ENCODE assay signal across 11 cellular contexts in genomic region chr7:129865093-129865931, GRCh38.
DNase-seq lines count a peak whose midpoint lies in the region; ATAC-seq and TF ChIP-seq lines count a peak whose summit lies in the region.
"Had no signal": no experiment of that assay in that cellular context is flagged by ENCODE, and none has a peak within 500 bp of the region (broad histone marks: within the 10 kb centered on the region; RNA-seq: fewer than 3 reads in every experiment).

No MANE protein-coding gene starts in this region.

- BruUV-seq in MCF 10A (replicated peaks; lab: Mats Ljungman, UMichigan) = TSS peak; percentile 34

- H3K9me3 ChIP-seq in heart right ventricle (no peaks in the 10 kb centered on the region), lung (ENCODE audit: control insufficient read depth in 2 of 2, insufficient read depth in 1 of 2, low read length in 1 of 2) (no peaks in the 10 kb centered on the region), vagina (no peaks in the 10 kb centered on the region)

- ATAC-seq in heart right ventricle (no peak), lung (ENCODE audit: insufficient read depth, low FRiP score) (no peak), GM21381 (IDR thresholded peaks at IDR 0.05; ENCODE audit: unreplicated experiment) (no peak)
- ATAC-seq: activated T-cell treated with anti-CD3 and anti-CD28 coated beads, Interleukin-2, amount 50 U/mL, for 72 hours had no signal

- DNase-seq in heart right ventricle (no peak), cardiac septum (ENCODE audit: low spot score) (no peak), MCF 10A (ENCODE audit: unreplicated experiment) (no peak), lung (ENCODE audit: low spot score) (no peak), vagina (ENCODE audit: extremely low spot score in 2 of 2) (no peak), UCSD-AML1 (lab: John Stamatoyannopoulos, UW; ENCODE audit: unreplicated experiment) (no peak)
- DNase-seq in activated naive CD4-positive, alpha-beta T cell treated with anti-CD3 and anti-CD28 coated beads, Interleukin-2, amount 10 ng/mL, durations not matched to agents 7 days and 5 days = no peak
- DNase-seq: activated T-cell treated with anti-CD3 and anti-CD28 coated beads, Interleukin-2, amount 50 U/mL, for 72 hours; NCI-H2171; stimulated activated CD8-positive, alpha-beta memory T cell treated with anti-CD3 and anti-CD28 coated beads, Interleukin-4, amount 100 ng/mL, for 48 hours had no signal

- intact Hi-C loops in heart right ventricle (cut with DNase I) = loop anchor here in 1 of 10 donors (10.0 kb wide), 1 partner anchor 89 kb away; the partner anchor contains the start of gene UBE2H
- intact Hi-C loops in cardiac septum (cut with DNase I) = no loop called here
- intact Hi-C loops in MCF 10A (cut with micrococcal nuclease) = no loop called here
- intact Hi-C loops in vagina (cut with DNase I) = no loop called here

- H3K4me1 Mint-ChIP-seq in MCF 10A (ENCODE audit: insufficient read depth, unreplicated experiment) = peaks cover 27% of the 10 kb centered on the region
- peaks cover 15% of the 10 kb centered on the region for H3K4me1 Mint-ChIP-seq in activated naive CD4-positive, alpha-beta T cell treated with anti-CD3 and anti-CD28 coated beads, Interleukin-2, amount 10 ng/mL, durations not matched to agents 7 days and 5 days

- no peak for TF ChIP-seq POLR2A in vagina (IDR thresholded peaks at IDR 0.05)

- no peaks in the 10 kb centered on the region for H3K9me3 Mint-ChIP-seq in MCF 10A (ENCODE audit: unreplicated experiment)
- no peaks in the 10 kb centered on the region for H3K9me3 Mint-ChIP-seq in activated naive CD4-positive, alpha-beta T cell treated with anti-CD3 and anti-CD28 coated beads, Interleukin-2, amount 10 ng/mL, durations not matched to agents 7 days and 5 days
- H3K9me3 Mint-ChIP-seq: activated T-cell treated with anti-CD3 and anti-CD28 coated beads, Interleukin-2, amount 50 U/mL, for 72 hours had no signal

- peaks cover 24 to 90% (median 71%) of the 10 kb centered on the region in 9 donors for H3K4me1 ChIP-seq in heart right ventricle
- H3K4me1 ChIP-seq in lung (ENCODE audit: control insufficient read depth in 2 of 2, insufficient read depth in 2 of 2, low read length in 2 of 2) = peaks cover 6 to 42% of the 10 kb centered on the region in 2 donors
- H3K4me1 ChIP-seq in vagina = peaks cover 72% of the 10 kb centered on the region

- no peak overlapping the region for H3K4me3 Mint-ChIP-seq in MCF 10A (ENCODE audit: unreplicated experiment)
- no peak overlapping the region for H3K4me3 Mint-ChIP-seq in activated naive CD4-positive, alpha-beta T cell treated with anti-CD3 and anti-CD28 coated beads, Interleukin-2, amount 10 ng/mL, durations not matched to agents 7 days and 5 days

- POLR2A ChIA-PET in MCF 10A (lab: Yijun Ruan, JAX) = interaction anchor here (0.6 to 2.4 kb wide), 8 partner anchors 10 to 1095 kb away, joined by 3 to 19 read pairs (median 4); no protein-coding TSS in a partner anchor

- H3K36me3 ChIP-seq in heart right ventricle = peaks cover 0 to 8% (median 0%) of the 10 kb centered on the region in 9 donors
- peaks cover 0 to 3% of the 10 kb centered on the region in 2 donors for H3K36me3 ChIP-seq in lung (ENCODE audit: control insufficient read depth in 2 of 2, insufficient read depth in 2 of 2, low read length in 2 of 2)
- H3K36me3 ChIP-seq in vagina = no peaks in the 10 kb centered on the region

- 63 to 68% methylated on average over 4 of the region's 4 CpGs for WGBS in heart right ventricle, 2 donors
- WGBS in lung, 2 donors = 83 to 92% methylated on average over 4 of the region's 4 CpGs

- CTCF ChIA-PET in MCF 10A (lab: Yijun Ruan, JAX) = interaction anchor here (1.6 kb wide), 1 partner anchor 10 kb away, joined by 3 read pairs; no protein-coding TSS in a partner anchor
- CTCF ChIA-PET in activated naive CD4-positive, alpha-beta T cell treated with anti-CD3 and anti-CD28 coated beads, Interleukin-2, amount 10 ng/mL, durations not matched to agents 7 days and 5 days (lab: Charles Lee) = interaction anchor here (0.5 kb wide), 1 partner anchor 110 kb away, joined by 3 read pairs; no protein-coding TSS in a partner anchor

- peak overlapping the region; percentile 15 to 91 (median 86) for H3K27ac ChIP-seq in heart right ventricle
- peak overlapping the region; percentile 56 to 74 for H3K27ac ChIP-seq in lung (ENCODE audit: low read depth in 1 of 2, low read length in 1 of 2)
- peak overlapping the region; percentile 63 for H3K27ac ChIP-seq in vagina

- H3K27me3 ChIP-seq in heart right ventricle (no peaks in the 10 kb centered on the region), lung (ENCODE audit: control insufficient read depth, insufficient read depth) (no peaks in the 10 kb centered on the region), vagina (no peaks in the 10 kb centered on the region)

- no peaks in the 10 kb centered on the region for H3K27me3 Mint-ChIP-seq in MCF 10A (ENCODE audit: insufficient read depth, unreplicated experiment)
- H3K27me3 Mint-ChIP-seq in activated naive CD4-positive, alpha-beta T cell treated with anti-CD3 and anti-CD28 coated beads, Interleukin-2, amount 10 ng/mL, durations not matched to agents 7 days and 5 days = no peaks in the 10 kb centered on the region

- H3K36me3 Mint-ChIP-seq in MCF 10A (ENCODE audit: insufficient read depth, unreplicated experiment) = peaks cover 30% of the 10 kb centered on the region
- H3K36me3 Mint-ChIP-seq in activated naive CD4-positive, alpha-beta T cell treated with anti-CD3 and anti-CD28 coated beads, Interleukin-2, amount 10 ng/mL, durations not matched to agents 7 days and 5 days = peaks cover 1% of the 10 kb centered on the region

- no peak overlapping the region for H3K4me3 ChIP-seq in heart right ventricle
- no peak overlapping the region for H3K4me3 ChIP-seq in lung
- H3K4me3 ChIP-seq in vagina = no peak overlapping the region

- peak overlapping the region; percentile 82 for H3K27ac Mint-ChIP-seq in MCF 10A (ENCODE audit: low read depth, unreplicated experiment)
- no peak overlapping the region for H3K27ac Mint-ChIP-seq in activated naive CD4-positive, alpha-beta T cell treated with anti-CD3 and anti-CD28 coated beads, Interleukin-2, amount 10 ng/mL, durations not matched to agents 7 days and 5 days

- TF ChIP-seq CTCF in heart right ventricle (IDR thresholded peaks at IDR 0.05) (no peak), MCF 10A (IDR thresholded peaks at IDR 0.05; ENCODE audit: unreplicated experiment) (no peak), lung (IDR thresholded peaks at IDR 0.05; ENCODE audit: control extremely low read depth, extremely low read depth) (no peak), vagina (IDR thresholded peaks at IDR 0.05) (no peak)
